In genomic region chr12:51048601-51049369, GRCh38 we compare ENCODE assay signal across 8 cellular contexts. TPM values are rescaled to one million over a fixed set of nuclear protein-coding genes. Genes with fewer than 3 reads are reported as not detected.
DNase-seq lines count a peak whose midpoint lies in the region; ATAC-seq, FAIRE-seq and TF ChIP-seq lines count a peak whose summit lies in the region.

No MANE protein-coding gene starts in this region.

- CTCF ChIA-PET in A673 (lab: Charles Lee): interaction anchor here (0.5 to 0.9 kb wide), 2 partner anchors 223 to 224 kb away, joined by 3 to 7 read pairs; no protein-coding TSS in a partner anchor

- dilution Hi-C loops in keratinocyte (cut with MboI; ENCODE audit: extremely low pct_ligation_motif_present, low sequenced_read_pairs): no loop called here

- H3K9ac ChIP-seq in keratinocyte (ENCODE audit: control insufficient read depth, extremely low read depth, insufficient read depth, low read length) (peak overlapping the region; percentile 75), stomach smooth muscle (ENCODE audit: low read length in 2 of 2) (peak overlapping the region; percentile 92 to 98)

- H3K4me1 Mint-ChIP-seq in activated naive CD8-positive, alpha-beta T cell treated with anti-CD3 and anti-CD28 coated beads, Interleukin-2, amount 10 ng/mL, durations not matched to agents 7 days and 5 days: peaks cover 27% of the 10 kb centered on the region

- H3K36me3 ChIP-seq in A673 (ENCODE audit: insufficient read depth, low read length, poor library complexity, severe bottlenecking): peaks cover 13% of the 10 kb centered on the region
- H3K36me3 ChIP-seq in keratinocyte (ENCODE audit: control insufficient read depth in 2 of 2, extremely low read depth in 1 of 2, insufficient read depth in 2 of 2, low read length in 2 of 2): peaks cover 0 to 9% of the 10 kb centered on the region in 2 experiments
- H3K36me3 ChIP-seq in stomach smooth muscle (ENCODE audit: control insufficient read depth in 2 of 2, insufficient read depth in 2 of 2, low read length in 2 of 2): peaks cover 4 to 10% of the 10 kb centered on the region in 2 donors

- peak overlapping the region; percentile 97 for H3K4me3 Mint-ChIP-seq in activated naive CD8-positive, alpha-beta T cell treated with anti-CD3 and anti-CD28 coated beads, Interleukin-2, amount 10 ng/mL, durations not matched to agents 7 days and 5 days

- H3K9me3 ChIP-seq in A673 (ENCODE audit: low read depth, low read length, poor library complexity, severe bottlenecking) (no peaks in the 10 kb centered on the region), keratinocyte (ENCODE audit: control insufficient read depth, low read depth, low read length) (no peaks in the 10 kb centered on the region), stomach smooth muscle (ENCODE audit: control insufficient read depth in 2 of 2, low read length in 2 of 2) (no peaks in the 10 kb centered on the region)

- no peaks in the 10 kb centered on the region for H4K20me1 ChIP-seq in keratinocyte (ENCODE audit: control insufficient read depth, extremely low read depth, insufficient read depth, low read length)

- FAIRE-seq in keratinocyte (lab: Jason Lieb, UNC): no peak

- H3K4me1 ChIP-seq in A673 (ENCODE audit: insufficient read depth, low read length, poor library complexity, severe bottlenecking) (peaks cover 9% of the 10 kb centered on the region), keratinocyte (ENCODE audit: control insufficient read depth, extremely low read depth, insufficient read depth, low read length) (peaks cover 19% of the 10 kb centered on the region), stomach smooth muscle (ENCODE audit: control insufficient read depth, insufficient read depth, low read length) (peaks cover 9% of the 10 kb centered on the region)

- TF ChIP-seq CTCF in A673 (conservative IDR thresholded peaks at IDR 0.05; ENCODE audit: low read depth, low read length): no peak
- no peak for TF ChIP-seq CTCF in keratinocyte (optimal IDR thresholded peaks at IDR 0.05 in 1 of 3, IDR thresholded peaks at IDR 0.05 in 1 of 3, conservative IDR thresholded peaks at IDR 0.05 in 1 of 3; ENCODE audit: extremely low read depth in 1 of 3, insufficient read depth in 2 of 3, low read length in 3 of 3)

- H3K4me2 ChIP-seq in keratinocyte (ENCODE audit: control insufficient read depth, extremely low read depth, insufficient read depth, low read depth, low read length): peak overlapping the region; percentile 100

- intact Hi-C loops in A673 (cut with micrococcal nuclease; ENCODE audit: unreplicated experiment): loop anchor here (10.0 kb wide), 1 partner anchor 296 kb away; the partner anchor contains the start of gene CELA1

- H2AFZ ChIP-seq in keratinocyte (ENCODE audit: control insufficient read depth, low read length): peak overlapping the region; percentile 81

- POLR2A ChIA-PET in A673 (lab: Charles Lee; ENCODE audit: low non-redundant PET): no interaction called here
- POLR2A ChIA-PET in activated naive CD8-positive, alpha-beta T cell treated with anti-CD3 and anti-CD28 coated beads, Interleukin-2, amount 10 ng/mL, durations not matched to agents 7 days and 5 days (lab: Charles Lee): interaction anchor here (0.7 to 1.3 kb wide), 6 partner anchors 8 to 181 kb away, joined by 3 to 6 read pairs (median 4); partner anchors contain the start of genes CSRNP2, POU6F1 and SLC11A2

- BruUV-seq in A673 (replicated peaks; lab: Mats Ljungman, UMichigan): no TSS peak

- peaks cover 10% of the 10 kb centered on the region for H3K36me3 Mint-ChIP-seq in activated naive CD8-positive, alpha-beta T cell treated with anti-CD3 and anti-CD28 coated beads, Interleukin-2, amount 10 ng/mL, durations not matched to agents 7 days and 5 days

- no peaks in the 10 kb centered on the region for H3K27me3 Mint-ChIP-seq in activated naive CD8-positive, alpha-beta T cell treated with anti-CD3 and anti-CD28 coated beads, Interleukin-2, amount 10 ng/mL, durations not matched to agents 7 days and 5 days

- peak; percentile 4 for ATAC-seq in HG03439 (IDR thresholded peaks at IDR 0.05; ENCODE audit: unreplicated experiment)
- ATAC-seq in activated naive CD8-positive, alpha-beta T cell treated with anti-CD3 and anti-CD28 coated beads, Interleukin-2, amount 10 ng/mL, durations not matched to agents 7 days and 5 days (ENCODE audit: low read depth): no peak

- H3K4me3 ChIP-seq in A673 (ENCODE audit: low read depth, low read length, poor library complexity, severe bottlenecking): peak overlapping the region; percentile 71
- peak overlapping the region; percentile 76 to 96 (median 79) for H3K4me3 ChIP-seq in keratinocyte (ENCODE audit: control insufficient read depth in 2 of 3, extremely low read depth in 1 of 3, insufficient read depth in 2 of 3, low read depth in 1 of 3, low read length in 3 of 3)
- H3K4me3 ChIP-seq in stomach smooth muscle (ENCODE audit: low read length in 2 of 2): peak overlapping the region; percentile 94 to 96

- H3K79me2 ChIP-seq in keratinocyte (ENCODE audit: control insufficient read depth, insufficient read depth, low read length): peaks cover 18% of the 10 kb centered on the region

- H3K27ac ChIP-seq in A673 (ENCODE audit: low read depth, low read length, poor library complexity, severe bottlenecking) (peak overlapping the region; percentile 82), keratinocyte (ENCODE audit: control insufficient read depth, insufficient read depth, low read length) (peak overlapping the region; percentile 77), stomach smooth muscle (ENCODE audit: low read length) (peak overlapping the region; percentile 96)

- no peaks in the 10 kb centered on the region for H3K9me1 ChIP-seq in keratinocyte (ENCODE audit: control insufficient read depth, extremely low read depth, insufficient read depth, low read length)

- peak overlapping the region; percentile 90 for H3K27ac Mint-ChIP-seq in activated naive CD8-positive, alpha-beta T cell treated with anti-CD3 and anti-CD28 coated beads, Interleukin-2, amount 10 ng/mL, durations not matched to agents 7 days and 5 days

- DNase-seq in A673 (ENCODE audit: low spot score): no peak
- no peak for DNase-seq in activated naive CD8-positive, alpha-beta T cell treated with anti-CD3 and anti-CD28 coated beads, Interleukin-2, amount 10 ng/mL, durations not matched to agents 7 days and 5 days
- DNase-seq in keratinocyte (ENCODE audit: low read depth, low spot score): no peak
- no peak for DNase-seq in effector CD4-positive, alpha-beta T cell
- DNase-seq in T-helper 9 cell: no peak
- no peak for DNase-seq in mesenteric fat pad (ENCODE audit: low spot score)

- no peaks in the 10 kb centered on the region for H3K9me3 Mint-ChIP-seq in activated naive CD8-positive, alpha-beta T cell treated with anti-CD3 and anti-CD28 coated beads, Interleukin-2, amount 10 ng/mL, durations not matched to agents 7 days and 5 days

- H3K27me3 ChIP-seq in A673 (replicated peaks; ENCODE audit: insufficient read depth, low read depth, low read length, poor library complexity) (no peaks in the 10 kb centered on the region), keratinocyte (ENCODE audit: control insufficient read depth, extremely low read depth, insufficient read depth, low read length) (no peaks in the 10 kb centered on the region), stomach smooth muscle (ENCODE audit: control insufficient read depth in 1 of 2, insufficient read depth in 2 of 2, low read length in 2 of 2) (no peaks in the 10 kb centered on the region)

RNA-seq across cellular contexts. Expression of gene LETMD1, which starts 0.7 kb away (rescaled TPM):
- total RNA-seq in A673 (2021) (60.3 and 63.7 TPM in 2 replicates), mesenteric fat pad (49.1 TPM)
- 10 to 100 TPM; 80.0 to 82.3 TPM for total RNA-seq in activated naive CD8-positive, alpha-beta T cell treated with anti-CD3 and anti-CD28 coated beads, Interleukin-2, amount 10 ng/mL, durations not matched to agents 7 days and 5 days
- polyA plus RNA-seq in keratinocyte: 36.1 to 51.1 TPM (median 50.6 TPM) in 3 replicates
- polyA plus RNA-seq in keratinocyte (2011; ENCODE audit: low read depth): 43.4 TPM
- polyA plus RNA-seq in keratinocyte (2011; cell fraction: cytosol; rRNA removed): 25.7 and 37.4 TPM in 2 replicates
- polyA plus RNA-seq in keratinocyte (2011; cell fraction: nucleus; rRNA removed): 104 and 111 TPM in 2 replicates
- polyA plus RNA-seq in keratinocyte (2012; ENCODE audit: low replicate concordance): 19.9 and 55.4 TPM in 2 replicates
- 15.6 to 49.8 TPM (median 40.8 TPM) in 3 replicates for polyA minus RNA-seq in keratinocyte
- 11.3 TPM for polyA minus RNA-seq in keratinocyte (2011; cell fraction: cytosol; rRNA and poly(A)+ RNA removed)
- 20.6 and 31.3 TPM in 2 replicates for polyA minus RNA-seq in keratinocyte (2011; cell fraction: nucleus; rRNA and poly(A)+ RNA removed)

RNA-seq across cellular contexts. Expression of gene SLC11A2, which starts 22.6 kb away (rescaled TPM):
- total RNA-seq in A673 (2021) (33.9 and 47.6 TPM in 2 replicates), mesenteric fat pad (72.0 TPM)
- 10 to 100 TPM; 40.9 to 44.0 TPM for total RNA-seq in activated naive CD8-positive, alpha-beta T cell treated with anti-CD3 and anti-CD28 coated beads, Interleukin-2, amount 10 ng/mL, durations not matched to agents 7 days and 5 days
- polyA plus RNA-seq in keratinocyte: 26.7 to 38.9 TPM (median 37.5 TPM) in 3 replicates
- 7.2 TPM for polyA plus RNA-seq in keratinocyte (2011; ENCODE audit: low read depth)
- polyA plus RNA-seq in keratinocyte (2011; cell fraction: cytosol; rRNA removed): 12.9 and 20.8 TPM in 2 replicates
- polyA plus RNA-seq in keratinocyte (2011; cell fraction: nucleus; rRNA removed): 67.5 and 79.5 TPM in 2 replicates
- polyA plus RNA-seq in keratinocyte (2012; ENCODE audit: low replicate concordance): 17.0 and 22.6 TPM in 2 replicates
- polyA minus RNA-seq in keratinocyte: 56.7 to 72.8 TPM (median 65.2 TPM) in 3 replicates
- 22.1 TPM for polyA minus RNA-seq in keratinocyte (2011; cell fraction: cytosol; rRNA and poly(A)+ RNA removed)
- 62.5 and 92.1 TPM in 2 replicates for polyA minus RNA-seq in keratinocyte (2011; cell fraction: nucleus; rRNA and poly(A)+ RNA removed)

RNA-seq across cellular contexts. Expression of gene CSRNP2, which starts 34.6 kb away (rescaled TPM):
- total RNA-seq in A673 (2021) (38.8 and 41.5 TPM in 2 replicates), mesenteric fat pad (33.6 TPM)
- 10 to 100 TPM; 20.0 to 24.4 TPM for total RNA-seq in activated naive CD8-positive, alpha-beta T cell treated with anti-CD3 and anti-CD28 coated beads, Interleukin-2, amount 10 ng/mL, durations not matched to agents 7 days and 5 days
- polyA plus RNA-seq in keratinocyte: 17.5 to 19.2 TPM (median 18.4 TPM) in 3 replicates
- polyA plus RNA-seq in keratinocyte (2011; ENCODE audit: low read depth): 10.5 TPM
- 13.8 and 18.0 TPM in 2 replicates for polyA plus RNA-seq in keratinocyte (2011; cell fraction: cytosol; rRNA removed)
- polyA plus RNA-seq in keratinocyte (2011; cell fraction: nucleus; rRNA removed): 37.1 TPM in 2 replicates
- 11.7 and 15.9 TPM in 2 replicates for polyA plus RNA-seq in keratinocyte (2012; ENCODE audit: low replicate concordance)
- polyA minus RNA-seq in keratinocyte: 13.8 to 18.9 TPM (median 18.1 TPM) in 3 replicates
- polyA minus RNA-seq in keratinocyte (2011; cell fraction: cytosol; rRNA and poly(A)+ RNA removed): 13.8 TPM
- polyA minus RNA-seq in keratinocyte (2011; cell fraction: nucleus; rRNA and poly(A)+ RNA removed): 15.4 and 26.0 TPM in 2 replicates
